ENCODE assay signal across 8 cellular contexts in the genomic region with DNA sequence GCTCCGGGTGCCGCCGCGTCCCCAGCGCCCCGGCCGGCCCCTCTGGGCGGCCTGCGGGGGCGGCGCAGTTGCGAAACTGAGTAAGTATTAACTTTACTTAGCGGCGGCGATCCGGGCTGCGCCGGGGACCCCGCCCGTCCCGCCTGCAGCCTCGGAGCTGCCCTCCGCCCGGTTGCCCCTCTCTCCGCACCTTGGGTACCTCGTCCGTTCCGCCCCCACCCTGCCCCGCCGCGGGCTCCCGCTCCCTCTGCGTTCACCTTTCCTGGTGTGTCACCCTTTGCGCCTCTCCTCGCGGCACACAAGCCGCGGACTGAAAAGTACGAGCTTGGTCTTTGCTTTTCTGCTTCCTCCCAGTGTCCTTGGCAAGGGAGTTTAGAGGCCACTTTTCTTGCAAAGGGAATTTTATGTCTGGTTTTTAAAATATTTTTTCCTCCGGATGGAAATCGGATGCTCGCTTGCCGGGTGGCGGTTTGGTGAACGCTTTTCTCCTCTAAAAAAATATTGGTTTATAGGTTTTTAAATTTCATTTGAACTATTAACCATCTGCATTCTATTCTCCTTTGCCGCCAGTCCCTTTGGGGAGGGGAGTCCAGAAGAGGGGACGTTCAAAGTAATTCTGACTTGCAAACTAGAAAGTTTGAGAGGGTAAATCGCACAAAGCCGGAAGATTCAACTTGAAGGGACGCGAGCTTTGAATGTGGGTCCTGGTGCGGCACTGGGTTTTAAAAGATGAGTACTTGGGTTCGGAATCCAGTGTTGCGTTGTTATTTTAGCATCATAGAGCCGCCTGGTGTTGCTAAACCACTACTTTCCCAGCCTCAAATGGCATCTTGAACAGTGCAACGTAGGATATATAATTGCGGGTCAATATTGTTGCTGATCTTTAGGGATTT. TPM values are rescaled to one million over a fixed set of nuclear protein-coding genes. Genes with fewer than 3 reads are reported as not detected.
DNase-seq lines count a peak whose midpoint lies in the region; ATAC-seq, FAIRE-seq and TF ChIP-seq lines count a peak whose summit lies in the region.

No MANE protein-coding gene starts in this region.

- DNase-seq in A549 (ENCODE audit: low read depth in 1 of 2, low spot score in 1 of 2) = peak; percentile 21 to 46
- DNase-seq in activated B cell treated with CpG ODN at 0.5 μM for 24 hours = no peak
- no peak for DNase-seq in epithelial cell of prostate (ENCODE audit: low read depth, low spot score)
- DNase-seq in thoracic aorta (ENCODE audit: low spot score) = peak; percentile 15

- TF ChIP-seq CTCF in A549 (IDR thresholded peaks at IDR 0.05) (no peak), activated B cell treated with CpG ODN at 0.5 μM for 24 hours (IDR thresholded peaks at IDR 0.05) (no peak), thoracic aorta (IDR thresholded peaks at IDR 0.05) (no peak)

- no peaks in the 10 kb centered on the region for H3K9me3 ChIP-seq in A549
- no peaks in the 10 kb centered on the region for H3K9me3 ChIP-seq in HUES48 (ENCODE audit: control insufficient read depth, insufficient read depth, low read length)
- peaks cover 5% of the 10 kb centered on the region for H3K9me3 ChIP-seq in mesodermal cell (ENCODE audit: control insufficient read depth, low read length)
- no peaks in the 10 kb centered on the region for H3K9me3 ChIP-seq in thoracic aorta

- 1% methylated on average over 30 of the region's 57 CpGs for WGBS in A549 (ENCODE audit: missing lambda C conversion rate)
- WGBS in mesodermal cell (ENCODE audit: insufficient coverage in 2 of 2), 2 experiments = 0% methylated on average over 30 to 41 of the region's 57 CpGs

- peak in 1 of 2 experiments; percentile 30; a peak in 3 of 5 replicates for TF ChIP-seq RAD21 in A549 (conservative IDR thresholded peaks at IDR 0.05 in 1 of 2, IDR thresholded peaks at IDR 0.05 in 1 of 2)

- CTCF ChIA-PET in A549 (lab: Yijun Ruan, JAX) (interaction anchor here (0.5 to 3.2 kb wide), 14 partner anchors 16 to 526 kb away, joined by 3 to 10 read pairs (median 4); no protein-coding TSS in a partner anchor), activated B cell treated with CpG ODN at 0.5 μM for 24 hours (lab: Charles Lee) (no interaction called here)

- H3K9ac ChIP-seq in HUES48 (ENCODE audit: low read depth, low read length) = peak overlapping the region; percentile 47

- H3K4me1 ChIP-seq in A549 = peaks cover 13% of the 10 kb centered on the region
- H3K4me1 ChIP-seq in HUES48 (ENCODE audit: control insufficient read depth, insufficient read depth, low read length) = peaks cover 12% of the 10 kb centered on the region
- peaks cover 6% of the 10 kb centered on the region for H3K4me1 ChIP-seq in mesodermal cell (ENCODE audit: control insufficient read depth, insufficient read depth, low read length, poor library complexity, severe bottlenecking)
- peaks cover 19 to 45% of the 10 kb centered on the region in 2 donors for H3K4me1 ChIP-seq in thoracic aorta (ENCODE audit: control insufficient read depth in 1 of 2, low read depth in 2 of 2)

- H3K4me2 ChIP-seq in A549 = peak overlapping the region; percentile 96

- H3K36me3 Mint-ChIP-seq in activated B cell treated with CpG ODN at 0.5 μM for 24 hours (ENCODE audit: low read depth) = no peaks in the 10 kb centered on the region

- peak overlapping the region; percentile 84 for H3K4me3 Mint-ChIP-seq in activated B cell treated with CpG ODN at 0.5 μM for 24 hours

- H3K27me3 ChIP-seq in HUES48 (ENCODE audit: control insufficient read depth, insufficient read depth, low read length) (no peaks in the 10 kb centered on the region), thoracic aorta (replicated peaks; ENCODE audit: insufficient read depth) (no peaks in the 10 kb centered on the region)

- no peaks in the 10 kb centered on the region for H3K9me3 Mint-ChIP-seq in activated B cell treated with CpG ODN at 0.5 μM for 24 hours

- peak overlapping the region; percentile 87 to 94 for H3K27ac ChIP-seq in A549
- peak overlapping the region; percentile 66 for H3K27ac ChIP-seq in HUES48 (ENCODE audit: low read depth, low read length)
- H3K27ac ChIP-seq in epithelial cell of prostate = peak overlapping the region; percentile 84
- peak overlapping the region; percentile 71 for H3K27ac ChIP-seq in mesodermal cell (ENCODE audit: low read depth, low read length, severe bottlenecking)
- H3K27ac ChIP-seq in thoracic aorta = peak overlapping the region; percentile 90 to 96

- no peak for TF ChIP-seq EP300 in A549 (IDR thresholded peaks at IDR 0.05)

- POLR2A ChIA-PET in A549 (lab: Yijun Ruan, JAX) = interaction anchor here (0.6 to 2.0 kb wide), 6 partner anchors 13 to 572 kb away, joined by 3 to 5 read pairs (median 4); no protein-coding TSS in a partner anchor
- POLR2A ChIA-PET in activated B cell treated with CpG ODN at 0.5 μM for 24 hours (lab: Charles Lee) = no interaction called here

- no peak for FAIRE-seq in A549 (lab: Jason Lieb, UNC)

- H3K36me3 ChIP-seq in HUES48 (ENCODE audit: control insufficient read depth, insufficient read depth, low read length) (no peaks in the 10 kb centered on the region), mesodermal cell (ENCODE audit: control insufficient read depth, insufficient read depth, low read length) (peaks cover 22% of the 10 kb centered on the region), thoracic aorta (no peaks in the 10 kb centered on the region)

- peak overlapping the region; percentile 85 for H3K4me3 ChIP-seq in A549
- peak overlapping the region; percentile 84 for H3K4me3 ChIP-seq in HUES48 (ENCODE audit: low read depth, low read length)
- H3K4me3 ChIP-seq in mesodermal cell (ENCODE audit: extremely low read depth, insufficient read depth, low read length, poor library complexity, severe bottlenecking) = peak overlapping the region; percentile 88
- peak overlapping the region; percentile 88 for H3K4me3 ChIP-seq in thoracic aorta

- ATAC-seq in A549 (peak; percentile 63 to 66), GM18519 (IDR thresholded peaks at IDR 0.05; ENCODE audit: low FRiP score, unreplicated experiment) (peak; percentile 31), activated B cell treated with CpG ODN at 0.5 μM for 24 hours (ENCODE audit: low read depth) (peak; percentile 4), thoracic aorta (ENCODE audit: insufficient number of reproducible peaks, low FRiP score, low read depth) (peak; percentile 31), HG02610 (IDR thresholded peaks at IDR 0.05; ENCODE audit: unreplicated experiment) (no peak)

- peaks cover 40% of the 10 kb centered on the region for H3K27me3 Mint-ChIP-seq in activated B cell treated with CpG ODN at 0.5 μM for 24 hours

- no peak overlapping the region for H3K27ac Mint-ChIP-seq in activated B cell treated with CpG ODN at 0.5 μM for 24 hours

- TF ChIP-seq POLR2A in A549 (IDR thresholded peaks at IDR 0.05; ENCODE audit: low read length) = no peak

- intact Hi-C loops in activated B cell treated with CpG ODN at 0.5 μM for 24 hours (cut with micrococcal nuclease) = no loop called here

- H3K4me1 Mint-ChIP-seq in activated B cell treated with CpG ODN at 0.5 μM for 24 hours = peaks cover 15% of the 10 kb centered on the region

TF ChIP-seq in A549, 52 proteins besides CTCF, POLR2A, EP300 and RAD21:
- 0 out of 3 replicates have a peak, but pooled peaks have one; percentile 12 for TF ChIP-seq SMC3 (IDR thresholded peaks at IDR 0.05)
- TF ChIP-seq MYC (IDR thresholded peaks at IDR 0.05; ENCODE audit: borderline replicate concordance, low read length) = no peak
- TF ChIP-seq, protein P1, sequence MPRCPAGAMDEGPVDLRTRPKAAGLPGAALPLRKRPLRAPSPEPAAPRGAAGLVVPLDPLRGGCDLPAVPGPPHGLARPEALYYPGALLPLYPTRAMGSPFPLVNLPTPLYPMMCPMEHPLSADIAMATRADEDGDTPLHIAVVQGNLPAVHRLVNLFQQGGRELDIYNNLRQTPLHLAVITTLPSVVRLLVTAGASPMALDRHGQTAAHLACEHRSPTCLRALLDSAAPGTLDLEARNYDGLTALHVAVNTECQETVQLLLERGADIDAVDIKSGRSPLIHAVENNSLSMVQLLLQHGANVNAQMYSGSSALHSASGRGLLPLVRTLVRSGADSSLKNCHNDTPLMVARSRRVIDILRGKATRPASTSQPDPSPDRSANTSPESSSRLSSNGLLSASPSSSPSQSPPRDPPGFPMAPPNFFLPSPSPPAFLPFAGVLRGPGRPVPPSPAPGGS (IDR thresholded peaks at IDR 0.05) = no peak
- peak; percentile 21 to 45; a peak in 1 of 4 replicates for TF ChIP-seq CEBPB (IDR thresholded peaks at IDR 0.05)
- 0 out of 5 replicates have a peak, but pooled peaks of 1 of the 2 experiments have one; percentile 1 for TF ChIP-seq JUN (IDR thresholded peaks at IDR 0.05)

RNA-seq across cellular contexts. Expression of a gene that starts 0.8 kb away (rescaled TPM):
- 7.4 and 8.7 TPM in 2 replicates for polyA plus RNA-seq in A549 (2011; rRNA removed)
- polyA plus RNA-seq in A549 (2012; cell fraction: cytosol; rRNA removed) = 1.6 and 1.9 TPM in 2 replicates
- polyA plus RNA-seq in A549 (2012; cell fraction: nucleus; rRNA removed) = 0.82 and 1.5 TPM in 2 replicates
- polyA plus RNA-seq in A549 (2017; fragmentation: RNase III; extraction: RNeasy Plus Mini Kit Qiagen cat#74134 plus additional on column Dnase treatment) = 5.1 to 5.7 TPM (median 5.3 TPM) in 3 replicates
- 18.4 and 33.6 TPM in 2 replicates for polyA minus RNA-seq in A549 (2011; rRNA and poly(A)+ RNA removed)
- total RNA-seq in activated B cell treated with CpG ODN at 0.5 μM for 24 hours = 0.58 and 0.59 TPM in 2 replicates
- polyA plus RNA-seq in mesodermal cell (2013, experiment 1 of 2) = 27.9 TPM
- polyA plus RNA-seq in mesodermal cell (2013, experiment 2 of 2) = 31.1 TPM
- 10 to 100 TPM; 47.9 to 86.6 TPM for total RNA-seq in thoracic aorta

Comparison
In these comparisons a context has a peak if more than half of its experiments do, and no peak if none do; other contexts are left out.
1. DNase-seq: peak in A549 (2 of 2) and thoracic aorta (single experiment); none in activated B cell treated with CpG ODN at 0.5 μM for 24 hours (single experiment) and epithelial cell of prostate (single experiment).
2. RNA of a gene that starts 0.8 kb away (total RNA-seq): 47.9 to 86.6 TPM in thoracic aorta; 0.58 to 0.59 TPM in activated B cell treated with CpG ODN at 0.5 μM for 24 hours; every median in the first group is over 10 times any median in the second.
3. Peak in every context shown above with its lines, with median percentiles within 50 percentile points of each other: H3K27ac ChIP-seq and H3K4me3 ChIP-seq.